ENCODE assay signal across 29 cellular contexts in genomic region chr5:74667396-74667795, GRCh38. TPM values are rescaled to one million over a fixed set of nuclear protein-coding genes. Genes with fewer than 3 reads are reported as not detected.
A peak's percentile ranks its signal among the peaks of the same experiment; 100 is the strongest.
DNase-seq lines count a peak whose midpoint lies in the region; ATAC-seq and TF ChIP-seq lines count a peak whose summit lies in the region.
"Had no signal": no experiment of that assay in that cellular context is flagged by ENCODE, and none has a peak within 500 bp of the region (broad histone marks: within the 10 kb centered on the region; RNA-seq: fewer than 3 reads in every experiment).

No MANE protein-coding gene starts in this region.

- no peaks in the 10 kb centered on the region for H3K27me3 ChIP-seq in lung (ENCODE audit: control insufficient read depth, insufficient read depth)
- no peaks in the 10 kb centered on the region for H3K27me3 ChIP-seq in ovary
- H3K27me3 ChIP-seq: SJSA1, uterus had no signal

- TF ChIP-seq EP300 in ovary (IDR thresholded peaks at IDR 0.05), result no peak

- H3K4me3 Mint-ChIP-seq in activated CD8-positive, alpha-beta T cell treated with anti-CD3 and anti-CD28 coated beads, Interleukin-2, amount 10 ng/mL, durations not matched to agents 7 days and 5 days, result no peak overlapping the region
- H3K4me3 Mint-ChIP-seq: activated naive CD8-positive, alpha-beta T cell; B cell; CD8-positive, alpha-beta T cell; central memory CD8-positive, alpha-beta T cell; dendritic cell treated with granulocyte-macrophage colony-stimulating factor and Interleukin-4, amounts not matched to agents 40 ng/mL and 50 ng/mL, for 4 days; nephron progenitor cell had no signal

- no peaks in the 10 kb centered on the region for H3K4me1 Mint-ChIP-seq in activated CD8-positive, alpha-beta T cell treated with anti-CD3 and anti-CD28 coated beads, Interleukin-2, amount 10 ng/mL, durations not matched to agents 7 days and 5 days (ENCODE audit: low read depth)
- H3K4me1 Mint-ChIP-seq: B cell; central memory CD8-positive, alpha-beta T cell had no signal

- DNase-seq in CD1c-positive myeloid dendritic cell (ENCODE audit: extremely low spot score), result peak; percentile 85
- DNase-seq in LHCN-M2 (ENCODE audit: low read depth), result peak; percentile 79
- peak; percentile 46 for DNase-seq in astrocyte of the hippocampus (ENCODE audit: low read depth, low spot score)
- DNase-seq in lung (ENCODE audit: low spot score), result no peak
- no peak for DNase-seq in activated CD8-positive, alpha-beta T cell treated with anti-CD3 and anti-CD28 coated beads, Interleukin-2, amount 10 ng/mL, durations not matched to agents 7 days and 5 days
- no peak for DNase-seq in COLO668 (lab: John Stamatoyannopoulos, UW; ENCODE audit: unreplicated experiment)
- no peak for DNase-seq in ovary
- no peak for DNase-seq in NCI-H2107 treated with DMSO at 0.1 percent for 48 hours (lab: John Stamatoyannopoulos, UW; ENCODE audit: unreplicated experiment)
- DNase-seq: activated CD4-positive, alpha-beta T cell treated with anti-CD3 and anti-CD28 coated beads for 48 hours; activated CD8-positive, alpha-beta memory T cell treated with anti-CD3 and anti-CD28 coated beads for 24 hours; activated effector memory CD4-positive, alpha-beta T cell treated with Interleukin-2 at 50 U/mL for 16 hours; activated T-cell treated with anti-CD3 and anti-CD28 coated beads, Interleukin-2, amount 50 U/mL, for 1 hour; CD8-positive, alpha-beta T cell; erythroblast; NCI-H1092; NCI-H1694; nephron progenitor cell; RPMI8226; small intestine; stimulated activated naive CD4-positive, alpha-beta T cell treated with Interleukin-2 at 50 U/mL for 16 hours; T1000; uterus; WERI-Rb-1 had no signal

- H3K36me3 ChIP-seq in lung (ENCODE audit: control insufficient read depth in 2 of 2, insufficient read depth in 2 of 2, low read length in 2 of 2), result no peaks in the 10 kb centered on the region
- H3K36me3 ChIP-seq in ovary, result no peaks in the 10 kb centered on the region
- H3K36me3 ChIP-seq: SJSA1, uterus, WERI-Rb-1 had no signal

- intact Hi-C loops in ovary (cut with DNase I), result no loop called here

- no peaks in the 10 kb centered on the region for H3K36me3 Mint-ChIP-seq in activated CD8-positive, alpha-beta T cell treated with anti-CD3 and anti-CD28 coated beads, Interleukin-2, amount 10 ng/mL, durations not matched to agents 7 days and 5 days (ENCODE audit: low read depth)
- H3K36me3 Mint-ChIP-seq: activated naive CD8-positive, alpha-beta T cell; CD8-positive, alpha-beta T cell had no signal

- H3K27ac ChIP-seq in lung (ENCODE audit: low read depth in 1 of 2, low read length in 1 of 2) (no peak overlapping the region), ovary (no peak overlapping the region)
- H3K27ac ChIP-seq: A549, SJSA1, uterus, WERI-Rb-1 had no signal

- no peaks in the 10 kb centered on the region for H3K9me3 Mint-ChIP-seq in activated CD8-positive, alpha-beta T cell treated with anti-CD3 and anti-CD28 coated beads, Interleukin-2, amount 10 ng/mL, durations not matched to agents 7 days and 5 days (ENCODE audit: insufficient read depth)
- H3K9me3 Mint-ChIP-seq: CD8-positive, alpha-beta T cell; central memory CD8-positive, alpha-beta T cell; dendritic cell treated with granulocyte-macrophage colony-stimulating factor and Interleukin-4, amounts not matched to agents 40 ng/mL and 50 ng/mL, for 4 days; nephron progenitor cell had no signal

- H3K4me3 ChIP-seq in lung (no peak overlapping the region), ovary (no peak overlapping the region)
- H3K4me3 ChIP-seq: A549, SJSA1, uterus had no signal

- H3K27ac Mint-ChIP-seq in activated CD8-positive, alpha-beta T cell treated with anti-CD3 and anti-CD28 coated beads, Interleukin-2, amount 10 ng/mL, durations not matched to agents 7 days and 5 days, result no peak overlapping the region
- H3K27ac Mint-ChIP-seq: activated naive CD8-positive, alpha-beta T cell; B cell; CD8-positive, alpha-beta T cell; dendritic cell treated with granulocyte-macrophage colony-stimulating factor and Interleukin-4, amounts not matched to agents 40 ng/mL and 50 ng/mL, for 4 days; nephron progenitor cell had no signal

- CTCF ChIA-PET in activated CD8-positive, alpha-beta T cell treated with anti-CD3 and anti-CD28 coated beads, Interleukin-2, amount 10 ng/mL, durations not matched to agents 7 days and 5 days (lab: Charles Lee), result interaction anchor here (1.6 kb wide), 1 partner anchor 26 kb away, joined by 3 read pairs; no protein-coding TSS in a partner anchor

- H3K9me3 ChIP-seq in lung (ENCODE audit: control insufficient read depth in 2 of 2, insufficient read depth in 1 of 2, low read length in 1 of 2) (no peaks in the 10 kb centered on the region), ovary (no peaks in the 10 kb centered on the region)
- H3K9me3 ChIP-seq: A549, SJSA1, uterus had no signal

- POLR2A ChIA-PET in activated CD8-positive, alpha-beta T cell treated with anti-CD3 and anti-CD28 coated beads, Interleukin-2, amount 10 ng/mL, durations not matched to agents 7 days and 5 days (lab: Charles Lee), result no interaction called here

- no peaks in the 10 kb centered on the region for H3K4me1 ChIP-seq in lung (ENCODE audit: control insufficient read depth in 2 of 2, insufficient read depth in 2 of 2, low read length in 2 of 2)
- H3K4me1 ChIP-seq in ovary (ENCODE audit: insufficient read depth), result no peaks in the 10 kb centered on the region
- H3K4me1 ChIP-seq: A549, uterus had no signal

- peak; percentile 47 for ATAC-seq in lung (ENCODE audit: insufficient read depth, low FRiP score)
- no peak for ATAC-seq in activated CD8-positive, alpha-beta T cell treated with anti-CD3 and anti-CD28 coated beads, Interleukin-2, amount 10 ng/mL, durations not matched to agents 7 days and 5 days
- ATAC-seq: CD8-positive, alpha-beta T cell had no signal

- TF ChIP-seq CTCF in lung (IDR thresholded peaks at IDR 0.05; ENCODE audit: control extremely low read depth, extremely low read depth) (no peak), ovary (IDR thresholded peaks at IDR 0.05) (no peak)

- 70 to 87% methylated on average over 4 of the region's 4 CpGs for WGBS in lung, 2 donors
- 73 to 83% (median 77%) methylated on average over 4 of the region's 4 CpGs for WGBS in ovary, 3 donors

- TF ChIP-seq POLR2A in ovary (IDR thresholded peaks at IDR 0.05), result no peak

- H3K27me3 Mint-ChIP-seq in activated CD8-positive, alpha-beta T cell treated with anti-CD3 and anti-CD28 coated beads, Interleukin-2, amount 10 ng/mL, durations not matched to agents 7 days and 5 days (ENCODE audit: low read depth), result peaks cover 19% of the 10 kb centered on the region

RNA-seq across cellular contexts. Expression of gene HEXB, which starts 17.6 kb away (rescaled TPM):
- total RNA-seq in LHCN-M2 (2014; rRNA removed) (168 and 209 TPM in 2 replicates), lung (100 to 1,000 TPM in 1 of 2 donors, 10 to 100 TPM in 1; 88.9 to 163 TPM), ovary (10 to 100 TPM; 63.5 to 99.3 (median 88.6) TPM)
- 141 TPM for polyA plus RNA-seq in LHCN-M2 (2012)
- polyA plus RNA-seq in lung (100 to 1,000 TPM; 143 to 170 TPM), ovary (100 to 1,000 TPM in 1 of 2 donors, 10 to 100 TPM in 1; 80.7 to 159 TPM)
- 10 to 100 TPM; 53.1 to 62.9 TPM for total RNA-seq in activated CD8-positive, alpha-beta T cell treated with anti-CD3 and anti-CD28 coated beads, Interleukin-2, amount 10 ng/mL, durations not matched to agents 7 days and 5 days

RNA-seq across cellular contexts. Expression of gene ENC1, which starts 26.9 kb away (rescaled TPM):
- total RNA-seq in LHCN-M2 (2014; rRNA removed) (56.6 and 60.3 TPM in 2 replicates), lung (10 to 100 TPM; 26.4 to 31.5 TPM), ovary (10 to 100 TPM; 13.2 to 54.7 (median 23.4) TPM)
- 26.0 TPM for polyA plus RNA-seq in LHCN-M2 (2012)
- polyA plus RNA-seq in lung (10 to 100 TPM in 1 of 2 donors, 1 to 10 TPM in 1; 6.8 to 10.2 TPM), ovary (10 to 100 TPM; 40.4 to 57.2 TPM)
- total RNA-seq in activated CD8-positive, alpha-beta T cell treated with anti-CD3 and anti-CD28 coated beads, Interleukin-2, amount 10 ng/mL, durations not matched to agents 7 days and 5 days, result under 1 TPM; 0.50 to 0.55 TPM

Comparison
In these comparisons a context has a peak if more than half of its experiments do, and no peak if none do; other contexts are left out.
1. DNase-seq: peak in CD1c-positive myeloid dendritic cell (single experiment), LHCN-M2 (single experiment) and astrocyte of the hippocampus (single experiment); none in lung (single experiment), activated CD8-positive, alpha-beta T cell treated with anti-CD3 and anti-CD28 coated beads, Interleukin-2, amount 10 ng/mL, durations not matched to agents 7 days and 5 days (single experiment), COLO668 (single experiment), ovary (0 of 5) and NCI-H2107 treated with DMSO at 0.1 percent for 48 hours (single experiment).
2. RNA of gene ENC1, which starts 26.9 kb away (total RNA-seq): 56.6 to 60.3 TPM in LHCN-M2, 26.4 to 31.5 TPM in lung and 13.2 to 54.7 TPM in ovary; 0.50 to 0.55 TPM in activated CD8-positive, alpha-beta T cell treated with anti-CD3 and anti-CD28 coated beads, Interleukin-2, amount 10 ng/mL, durations not matched to agents 7 days and 5 days; every median in the first group is over 4 times any median in the second.